ENCODE assay signal across 1 cellular context in the genomic region with DNA sequence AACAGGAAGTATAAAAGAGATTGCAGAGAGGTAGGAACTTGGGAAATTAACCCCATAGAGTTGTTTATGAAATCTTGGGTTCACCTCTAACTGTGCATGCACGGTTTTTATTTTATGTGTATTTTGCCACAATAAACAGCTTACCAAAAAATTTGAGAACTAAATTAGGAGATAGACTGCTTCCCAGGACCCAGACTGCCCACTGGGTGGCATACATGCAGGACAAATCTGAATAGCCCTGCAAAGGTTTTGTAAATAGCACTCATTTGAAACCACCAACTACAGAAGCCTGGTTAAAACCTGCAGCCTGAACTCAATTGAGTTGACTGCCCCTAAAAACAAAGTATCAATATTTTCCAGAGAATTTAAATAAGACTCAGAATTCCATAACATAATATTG.
TF ChIP-seq lines count a peak whose summit lies in the region.

No MANE protein-coding gene starts in this region.

TF ChIP-seq in endothelial cell of umbilical vein, 7 proteins besides CTCF, POLR2A, EP300 and RAD21:
- no peak for TF ChIP-seq FOS (IDR thresholded peaks at IDR 0.05; ENCODE audit: borderline replicate concordance, insufficient read depth, low read length)
- TF ChIP-seq GATA2 (IDR thresholded peaks at IDR 0.05; ENCODE audit: insufficient read depth, insufficient read length, low read depth, low read length): no peak
- TF ChIP-seq MYC (IDR thresholded peaks at IDR 0.05; ENCODE audit: low read depth, low read length): no peak
- TF ChIP-seq JUN (IDR thresholded peaks at IDR 0.05; ENCODE audit: borderline replicate concordance, insufficient read depth, insufficient read length, low read depth): no peak
- TF ChIP-seq EZH2 (IDR thresholded peaks at IDR 0.05; ENCODE audit: borderline replicate concordance, low read depth, low read length, severe bottlenecking): no peak
- TF ChIP-seq, protein P1, sequence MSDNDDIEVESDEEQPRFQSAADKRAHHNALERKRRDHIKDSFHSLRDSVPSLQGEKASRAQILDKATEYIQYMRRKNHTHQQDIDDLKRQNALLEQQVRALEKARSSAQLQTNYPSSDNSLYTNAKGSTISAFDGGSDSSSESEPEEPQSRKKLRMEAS (IDR thresholded peaks at IDR 0.05; ENCODE audit: insufficient read depth, insufficient read length): no peak
- TF ChIP-seq POLR2AphosphoS5 (IDR thresholded peaks at IDR 0.05; ENCODE audit: insufficient read depth, low read depth, low read length): no peak
